Comparison of ENCODE assay signal across 2 cellular contexts in genomic region chr12:57119694-57120093, GRCh38.
TF ChIP-seq lines count a peak whose summit lies in the region.

No MANE protein-coding gene starts in this region.

TF ChIP-seq in IMR-90, 13 proteins besides CTCF, POLR2A, EP300 and RAD21:
- TF ChIP-seq BHLHE40 (IDR thresholded peaks at IDR 0.05; ENCODE audit: low read depth, low read length) (no peak), MAZ (IDR thresholded peaks at IDR 0.05; ENCODE audit: borderline replicate concordance, low read depth, low read length) (no peak), NFE2L2 (IDR thresholded peaks at IDR 0.05; ENCODE audit: low read depth, low read length) (peak; percentile 91), CEBPB (IDR thresholded peaks at IDR 0.05; ENCODE audit: low read depth, low read length) (no peak), MAFK (IDR thresholded peaks at IDR 0.05; ENCODE audit: low read depth, low read length) (no peak)
- TF ChIP-seq, protein P1, sequence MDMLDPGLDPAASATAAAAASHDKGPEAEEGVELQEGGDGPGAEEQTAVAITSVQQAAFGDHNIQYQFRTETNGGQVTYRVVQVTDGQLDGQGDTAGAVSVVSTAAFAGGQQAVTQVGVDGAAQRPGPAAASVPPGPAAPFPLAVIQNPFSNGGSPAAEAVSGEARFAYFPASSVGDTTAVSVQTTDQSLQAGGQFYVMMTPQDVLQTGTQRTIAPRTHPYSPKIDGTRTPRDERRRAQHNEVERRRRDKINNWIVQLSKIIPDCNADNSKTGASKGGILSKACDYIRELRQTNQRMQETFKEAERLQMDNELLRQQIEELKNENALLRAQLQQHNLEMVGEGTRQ (IDR thresholded peaks at IDR 0.05; ENCODE audit: low read depth, low read length) = no peak
TF ChIP-seq in IMR-90: peak in this region for 1.

TF ChIP-seq in K562, 482 proteins besides CTCF, POLR2A, EP300 and RAD21:
- TF ChIP-seq XRCC5 (IDR thresholded peaks at IDR 0.05; ENCODE audit: low read depth, low read length) (no peak), ZNF197 (CRISPR knock-in tag; IDR thresholded peaks at IDR 0.05; ENCODE audit: low read depth) (no peak), NFE2 (IDR thresholded peaks at IDR 0.05; ENCODE audit: low read depth) (peak; percentile 73), PTBP1 (IDR thresholded peaks at IDR 0.05; ENCODE audit: low read depth, low read length) (no peak), MAFG (tag; conservative IDR thresholded peaks at IDR 0.05) (peak; percentile 83), MCM7 (IDR thresholded peaks at IDR 0.05) (no peak), ZNF507 (tag; conservative IDR thresholded peaks at IDR 0.05) (no peak), ZNF316 (IDR thresholded peaks at IDR 0.05) (peak; percentile 88), MAFF (IDR thresholded peaks at IDR 0.05; ENCODE audit: low read length) (peak; percentile 59), NFE2L1 (tag; IDR thresholded peaks at IDR 0.05; ENCODE audit: borderline replicate concordance, low read depth) (peak; percentile 73), DMBX1 (CRISPR knock-in tag; IDR thresholded peaks at IDR 0.05; ENCODE audit: borderline replicate concordance) (no peak), C11orf30 (IDR thresholded peaks at IDR 0.05; ENCODE audit: low read depth) (peak; percentile 70), MAFK (IDR thresholded peaks at IDR 0.05; ENCODE audit: low read length) (peak; percentile 52; the same call in 1 of the 2 replicates)
- TF ChIP-seq, protein P2, sequence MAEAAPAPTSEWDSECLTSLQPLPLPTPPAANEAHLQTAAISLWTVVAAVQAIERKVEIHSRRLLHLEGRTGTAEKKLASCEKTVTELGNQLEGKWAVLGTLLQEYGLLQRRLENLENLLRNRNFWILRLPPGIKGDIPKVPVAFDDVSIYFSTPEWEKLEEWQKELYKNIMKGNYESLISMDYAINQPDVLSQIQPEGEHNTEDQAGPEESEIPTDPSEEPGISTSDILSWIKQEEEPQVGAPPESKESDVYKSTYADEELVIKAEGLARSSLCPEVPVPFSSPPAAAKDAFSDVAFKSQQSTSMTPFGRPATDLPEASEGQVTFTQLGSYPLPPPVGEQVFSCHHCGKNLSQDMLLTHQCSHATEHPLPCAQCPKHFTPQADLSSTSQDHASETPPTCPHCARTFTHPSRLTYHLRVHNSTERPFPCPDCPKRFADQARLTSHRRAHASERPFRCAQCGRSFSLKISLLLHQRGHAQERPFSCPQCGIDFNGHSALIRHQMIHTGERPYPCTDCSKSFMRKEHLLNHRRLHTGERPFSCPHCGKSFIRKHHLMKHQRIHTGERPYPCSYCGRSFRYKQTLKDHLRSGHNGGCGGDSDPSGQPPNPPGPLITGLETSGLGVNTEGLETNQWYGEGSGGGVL (CRISPR knock-in tag; IDR thresholded peaks at IDR 0.05) = no peak
